ENCODE assay signal across 16 cellular contexts in the genomic region with DNA sequence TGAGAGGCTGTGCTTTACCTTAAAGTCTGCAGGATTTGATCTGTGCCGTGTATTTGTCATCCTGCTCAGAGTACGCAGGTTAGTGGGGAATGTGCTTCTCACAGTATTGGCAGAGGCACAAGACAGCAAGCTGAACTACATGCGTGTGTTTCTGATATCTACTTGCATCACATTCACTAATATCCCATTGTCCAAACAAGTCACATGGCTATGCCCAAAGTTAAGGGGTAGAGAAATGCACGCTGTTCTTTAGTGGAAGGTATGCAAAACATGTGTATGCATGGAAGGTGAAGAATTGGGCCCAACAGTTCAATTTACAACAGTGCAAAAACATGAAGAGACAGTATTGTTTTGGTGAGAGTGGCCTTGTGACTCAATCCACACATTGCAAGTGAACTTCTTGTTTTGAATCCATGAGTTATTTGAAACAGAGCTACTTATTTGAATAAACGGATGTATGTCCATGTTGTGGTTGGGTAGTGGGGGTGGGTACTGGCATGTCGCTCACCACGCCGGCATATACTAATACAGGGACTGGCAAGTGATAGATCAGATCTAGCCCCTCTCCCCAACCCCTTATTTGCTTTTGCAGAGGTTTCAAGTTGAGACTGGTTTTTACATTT.
"Had no signal": no experiment of that assay in that cellular context is flagged by ENCODE, and none has a peak within 500 bp of the region (broad histone marks: within the 10 kb centered on the region; RNA-seq: fewer than 3 reads in every experiment).

No MANE protein-coding gene starts in this region.

- H3K4me3 ChIP-seq: spleen had no signal

- ATAC-seq: activated CD8-positive, alpha-beta memory T cell treated with anti-CD3 and anti-CD28 coated beads, Interleukin-2, amount 10 ng/mL, durations not matched to agents 7 days and 5 days; left cardiac atrium had no signal

- FAIRE-seq: islet of Langerhans, TTC549 had no signal

- H3K27ac ChIP-seq: spleen had no signal

- H3K36me3 ChIP-seq: spleen had no signal

- H3K9me3 ChIP-seq: spleen had no signal

- DNase-seq: activated B cell treated with CpG ODN at 0.5 μM for 24 hours; activated CD4-positive, alpha-beta memory T cell treated with anti-CD3 and anti-CD28 coated beads, Interleukin-2, amount 10 ng/mL, durations not matched to agents 7 days and 5 days; activated CD4-positive, alpha-beta T cell treated with anti-CD3 and anti-CD28 coated beads for 48 hours; activated CD8-positive, alpha-beta memory T cell treated with anti-CD3 and anti-CD28 coated beads, Interleukin-2, amount 10 ng/mL, durations not matched to agents 7 days and 5 days; activated naive CD4-positive, alpha-beta T cell treated with anti-CD3 and anti-CD28 coated beads for 36 hours; activated T-cell treated with anti-CD3 and anti-CD28 coated beads, Interleukin-2, amount 50 U/mL, for 1 hour; caudate nucleus; endodermal cell; foreskin melanocyte; glutamatergic neuron; hippocampal formation; left cardiac atrium; spleen; stimulated activated naive CD4-positive, alpha-beta T cell had no signal

- H3K4me1 ChIP-seq: spleen had no signal

- H3K27me3 ChIP-seq: spleen had no signal
